In the genomic region with DNA sequence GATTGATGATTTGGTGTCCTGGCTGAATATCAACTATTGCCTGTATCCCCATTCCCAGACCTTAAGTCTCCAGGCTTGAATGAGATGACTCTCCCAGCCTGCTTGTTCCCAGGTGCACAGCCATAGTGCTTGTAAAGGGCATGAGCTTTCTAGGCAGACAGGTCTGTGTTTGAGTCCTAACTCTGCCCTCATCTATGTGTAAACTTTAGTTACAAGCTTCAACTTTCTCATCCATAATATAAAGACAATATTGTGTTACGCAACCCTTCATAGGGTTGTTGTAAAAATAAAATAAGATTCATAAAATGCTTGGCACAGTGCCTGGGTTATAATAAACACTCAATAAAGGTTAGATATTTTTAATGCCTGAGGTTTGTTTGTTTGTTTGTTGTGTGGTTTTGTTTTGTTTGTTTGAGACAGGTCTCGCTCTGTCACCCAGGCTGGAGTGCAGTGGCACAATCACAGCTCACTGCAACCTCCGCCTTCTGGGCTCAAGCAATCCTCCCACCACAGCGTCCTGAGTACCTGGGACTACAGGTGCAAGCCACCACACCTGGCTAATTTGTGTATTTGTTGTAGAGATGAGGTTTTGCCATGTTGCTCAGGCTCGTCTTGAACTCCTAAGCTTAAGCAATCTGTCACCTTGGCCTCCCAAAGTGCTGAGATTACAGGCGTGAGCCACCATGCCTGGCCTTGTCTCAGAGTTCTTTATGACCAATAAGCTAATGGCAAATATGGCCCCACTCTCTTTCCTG, we compare ENCODE assay signal across 2 cellular contexts.
TF ChIP-seq lines count a peak whose summit lies in the region.

No MANE protein-coding gene starts in this region.

TF ChIP-seq in K562, 482 proteins besides CTCF, POLR2A, EP300 and RAD21:
- TF ChIP-seq NR2C2 (CRISPR knock-in tag; IDR thresholded peaks at IDR 0.05) (no peak), NR2C2 (tag; IDR thresholded peaks at IDR 0.05) (no peak), ELF2 (CRISPR knock-in tag; IDR thresholded peaks at IDR 0.05) (no peak), HNRNPH1 (optimal IDR thresholded peaks at IDR 0.05; ENCODE audit: low read depth, low read length) (no peak), RCOR1 (IDR thresholded peaks at IDR 0.05; ENCODE audit: borderline replicate concordance in 1 of 2, low read depth in 2 of 2, low read length in 2 of 2) (no peak), ZNF174 (CRISPR knock-in tag; IDR thresholded peaks at IDR 0.05) (no peak), PTRF (tag; IDR thresholded peaks at IDR 0.05) (no peak), CEBPG (CRISPR knock-in tag; IDR thresholded peaks at IDR 0.05) (no peak), CEBPG (tag; conservative IDR thresholded peaks at IDR 0.05 in 1 of 2, IDR thresholded peaks at IDR 0.05 in 1 of 2) (peak; percentile 27 to 87; a peak in 3 of 4 replicates), CEBPB (tag; IDR thresholded peaks at IDR 0.05) (peak; percentile 88), TCF15 (CRISPR knock-in tag; IDR thresholded peaks at IDR 0.05) (no peak)
- TF ChIP-seq, protein P1, sequence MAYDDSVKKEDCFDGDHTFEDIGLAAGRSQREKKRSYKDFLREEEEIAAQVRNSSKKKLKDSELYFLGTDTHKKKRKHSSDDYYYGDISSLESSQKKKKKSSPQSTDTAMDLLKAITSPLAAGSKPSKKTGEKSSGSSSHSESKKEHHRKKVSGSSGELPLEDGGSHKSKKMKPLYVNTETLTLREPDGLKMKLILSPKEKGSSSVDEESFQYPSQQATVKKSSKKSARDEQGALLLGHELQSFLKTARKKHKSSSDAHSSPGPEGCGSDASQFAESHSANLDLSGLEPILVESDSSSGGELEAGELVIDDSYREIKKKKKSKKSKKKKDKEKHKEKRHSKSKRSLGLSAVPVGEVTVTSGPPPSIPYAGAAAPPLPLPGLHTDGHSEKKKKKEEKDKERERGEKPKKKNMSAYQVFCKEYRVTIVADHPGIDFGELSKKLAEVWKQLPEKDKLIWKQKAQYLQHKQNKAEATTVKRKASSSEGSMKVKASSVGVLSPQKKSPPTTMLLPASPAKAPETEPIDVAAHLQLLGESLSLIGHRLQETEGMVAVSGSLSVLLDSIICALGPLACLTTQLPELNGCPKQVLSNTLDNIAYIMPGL (CRISPR knock-in tag; IDR thresholded peaks at IDR 0.05), result no peak
- TF ChIP-seq, protein P2, sequence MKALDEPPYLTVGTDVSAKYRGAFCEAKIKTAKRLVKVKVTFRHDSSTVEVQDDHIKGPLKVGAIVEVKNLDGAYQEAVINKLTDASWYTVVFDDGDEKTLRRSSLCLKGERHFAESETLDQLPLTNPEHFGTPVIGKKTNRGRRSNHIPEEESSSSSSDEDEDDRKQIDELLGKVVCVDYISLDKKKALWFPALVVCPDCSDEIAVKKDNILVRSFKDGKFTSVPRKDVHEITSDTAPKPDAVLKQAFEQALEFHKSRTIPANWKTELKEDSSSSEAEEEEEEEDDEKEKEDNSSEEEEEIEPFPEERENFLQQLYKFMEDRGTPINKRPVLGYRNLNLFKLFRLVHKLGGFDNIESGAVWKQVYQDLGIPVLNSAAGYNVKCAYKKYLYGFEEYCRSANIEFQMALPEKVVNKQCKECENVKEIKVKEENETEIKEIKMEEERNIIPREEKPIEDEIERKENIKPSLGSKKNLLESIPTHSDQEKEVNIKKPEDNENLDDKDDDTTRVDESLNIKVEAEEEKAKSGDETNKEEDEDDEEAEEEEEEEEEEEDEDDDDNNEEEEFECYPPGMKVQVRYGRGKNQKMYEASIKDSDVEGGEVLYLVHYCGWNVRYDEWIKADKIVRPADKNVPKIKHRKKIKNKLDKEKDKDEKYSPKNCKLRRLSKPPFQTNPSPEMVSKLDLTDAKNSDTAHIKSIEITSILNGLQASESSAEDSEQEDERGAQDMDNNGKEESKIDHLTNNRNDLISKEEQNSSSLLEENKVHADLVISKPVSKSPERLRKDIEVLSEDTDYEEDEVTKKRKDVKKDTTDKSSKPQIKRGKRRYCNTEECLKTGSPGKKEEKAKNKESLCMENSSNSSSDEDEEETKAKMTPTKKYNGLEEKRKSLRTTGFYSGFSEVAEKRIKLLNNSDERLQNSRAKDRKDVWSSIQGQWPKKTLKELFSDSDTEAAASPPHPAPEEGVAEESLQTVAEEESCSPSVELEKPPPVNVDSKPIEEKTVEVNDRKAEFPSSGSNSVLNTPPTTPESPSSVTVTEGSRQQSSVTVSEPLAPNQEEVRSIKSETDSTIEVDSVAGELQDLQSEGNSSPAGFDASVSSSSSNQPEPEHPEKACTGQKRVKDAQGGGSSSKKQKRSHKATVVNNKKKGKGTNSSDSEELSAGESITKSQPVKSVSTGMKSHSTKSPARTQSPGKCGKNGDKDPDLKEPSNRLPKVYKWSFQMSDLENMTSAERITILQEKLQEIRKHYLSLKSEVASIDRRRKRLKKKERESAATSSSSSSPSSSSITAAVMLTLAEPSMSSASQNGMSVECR (CRISPR knock-in tag; IDR thresholded peaks at IDR 0.05), result no peak

TF ChIP-seq in H1, 55 proteins besides CTCF, POLR2A, EP300 and RAD21 (continued from another document):
- TF ChIP-seq RNF2 (IDR thresholded peaks at IDR 0.05; ENCODE audit: borderline replicate concordance, low read depth, low read length, missing control alignments, poor library complexity, severe bottlenecking), result no peak
